Comparison of ENCODE assay signal across 8 cellular contexts in the genomic region with DNA sequence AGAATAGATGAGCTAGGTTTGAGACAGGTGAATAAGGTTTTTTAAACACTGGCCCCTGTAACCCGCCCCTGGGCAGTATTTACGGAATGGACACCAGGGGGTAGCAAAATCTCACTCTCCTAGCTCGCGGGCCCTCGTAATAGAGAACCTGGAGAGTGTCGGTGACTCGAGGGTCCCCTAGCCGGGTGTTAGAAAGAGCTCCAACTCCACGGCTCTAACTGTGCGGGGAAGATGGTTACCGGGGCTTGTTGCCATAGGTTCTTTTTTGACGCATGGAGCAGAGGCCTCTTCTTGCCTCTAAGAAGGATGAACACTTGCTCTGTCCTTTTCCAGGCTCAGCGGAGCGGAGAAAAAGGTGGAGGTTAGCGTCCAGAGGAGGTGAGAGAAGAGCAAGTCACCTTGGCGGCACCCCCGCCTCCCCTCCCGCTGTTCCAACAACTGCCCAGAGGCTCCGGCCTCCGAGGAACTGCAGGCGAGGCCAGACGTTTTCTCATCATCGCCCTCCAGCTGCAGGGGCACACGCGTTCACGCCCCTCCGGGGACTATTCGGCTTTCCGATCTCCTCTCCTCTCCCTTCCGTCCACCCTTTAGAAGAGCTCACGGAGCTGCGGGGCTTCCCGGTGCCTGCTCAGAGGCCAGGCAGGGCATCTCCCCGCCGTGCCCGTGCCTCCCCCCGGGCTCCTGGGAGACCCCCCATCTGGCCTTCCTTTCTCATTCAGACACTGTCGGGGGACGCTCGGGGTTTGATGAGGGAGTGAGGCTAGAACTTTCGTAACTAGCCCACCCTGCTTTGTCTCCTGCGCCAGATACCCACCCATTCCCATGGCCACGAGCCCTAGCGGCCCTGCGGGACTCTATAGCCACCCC. TPM values are rescaled to one million over a fixed set of nuclear protein-coding genes. Genes with fewer than 3 reads are reported as not detected.
DNase-seq lines count a peak whose midpoint lies in the region; ATAC-seq and TF ChIP-seq lines count a peak whose summit lies in the region.

No MANE protein-coding gene starts in this region.

- peak overlapping the region; percentile 19 to 63 for H3K9ac ChIP-seq in duodenal mucosa (ENCODE audit: low read depth in 1 of 2, low read length in 2 of 2)

- peak overlapping the region; percentile 74 for H3K4me3 ChIP-seq in WERI-Rb-1 (ENCODE audit: low read depth, low read length)
- peak overlapping the region; percentile 81 to 94 for H3K4me3 ChIP-seq in duodenal mucosa (ENCODE audit: low read depth in 1 of 2, low read length in 2 of 2)
- H3K4me3 ChIP-seq in right lobe of liver: peak overlapping the region; percentile 73 to 75 (median 74)

- ATAC-seq in Right ventricle myocardium inferior: peak; percentile 46
- ATAC-seq in right lobe of liver: peak; percentile 48 to 56 (median 51)
- ATAC-seq in HG03025 (IDR thresholded peaks at IDR 0.05; ENCODE audit: low FRiP score, unreplicated experiment): no peak

- no peaks in the 10 kb centered on the region for H3K9me3 ChIP-seq in WERI-Rb-1 (ENCODE audit: severe bottlenecking)
- H3K9me3 ChIP-seq in duodenal mucosa (ENCODE audit: control insufficient read depth in 1 of 2, low read length in 2 of 2): no peaks in the 10 kb centered on the region
- H3K9me3 ChIP-seq in right lobe of liver: no peaks in the 10 kb centered on the region

- peaks cover 9% of the 10 kb centered on the region for H3K36me3 ChIP-seq in WERI-Rb-1
- no peaks in the 10 kb centered on the region for H3K36me3 ChIP-seq in duodenal mucosa (ENCODE audit: control insufficient read depth in 1 of 2, insufficient read depth in 2 of 2, low read length in 2 of 2)
- H3K36me3 ChIP-seq in right lobe of liver: no peaks in the 10 kb centered on the region

- no peaks in the 10 kb centered on the region for H3K27me3 ChIP-seq in WERI-Rb-1 (ENCODE audit: insufficient read depth, low read depth, severe bottlenecking)
- H3K27me3 ChIP-seq in duodenal mucosa (ENCODE audit: control insufficient read depth in 1 of 2, insufficient read depth in 2 of 2, low read length in 2 of 2): peaks cover 0 to 10% of the 10 kb centered on the region in 2 donors
- H3K27me3 ChIP-seq in right lobe of liver: no peaks in the 10 kb centered on the region

- H3K4me1 ChIP-seq in duodenal mucosa (ENCODE audit: control insufficient read depth in 1 of 2, insufficient read depth in 2 of 2, low read length in 2 of 2) (peaks cover 29 to 32% of the 10 kb centered on the region in 2 donors), right lobe of liver (peaks cover 0 to 30% (median 6%) of the 10 kb centered on the region in 4 donors)

- no peak for TF ChIP-seq POLR2A in right lobe of liver (IDR thresholded peaks at IDR 0.05)

- 20% methylated on average over 27 of the region's 45 CpGs for WGBS in right lobe of liver (ENCODE audit: insufficient coverage, low coverage, low lambda C conversion rate, missing lambda C conversion rate)

- H3K27ac ChIP-seq in WERI-Rb-1 (peak overlapping the region; percentile 83; the same call in 1 of the 2 replicates), duodenal mucosa (ENCODE audit: low read depth, low read length) (no peak overlapping the region), right lobe of liver (peak overlapping the region in 2 of 3 donors; percentile 65 to 72)

- DNase-seq in Right ventricle myocardium inferior (ENCODE audit: missing footprints) (peak; percentile 76), cardiac septum (ENCODE audit: low spot score) (no peak), NCI-H2171 (lab: John Stamatoyannopoulos, UW) (peak; percentile 94), WERI-Rb-1 (peak; percentile 70), right lobe of liver (peak in 2 of 3 donors; percentile 56 to 60)
- DNase-seq in stimulated activated CD8-positive, alpha-beta memory T cell treated with anti-CD3 and anti-CD28 coated beads, Interleukin-12 subunit alpha, Interleukin-12 subunit beta, amount 100 ng/mL, for 1 hour (ENCODE audit: low read depth): peak; percentile 49

- intact Hi-C loops in Right ventricle myocardium inferior (cut with DNase I): loop anchor here (1.0 kb wide), 1 partner anchor 39 kb away; no protein-coding TSS in a partner anchor
- intact Hi-C loops in cardiac septum (cut with DNase I): loop anchor here (1.0 kb wide), 1 partner anchor 36 kb away; no protein-coding TSS in a partner anchor
- intact Hi-C loops in right lobe of liver (cut with DNase I): no loop called here

- TF ChIP-seq CTCF in WERI-Rb-1 (IDR thresholded peaks at IDR 0.05; ENCODE audit: low read depth, low read length): peak; percentile 59
- TF ChIP-seq CTCF in right lobe of liver (IDR thresholded peaks at IDR 0.05): peak; percentile 54 to 68 (median 60)

RNA-seq across cellular contexts. Expression of a gene that starts 1.4 kb away (rescaled TPM):
- total RNA-seq in Right ventricle myocardium inferior: 25.5 TPM
- total RNA-seq in cardiac septum: 26.3 TPM
- 10 to 100 TPM; 17.1 to 35.8 (median 25.1) TPM for total RNA-seq in right lobe of liver

RNA-seq across cellular contexts. Expression of a gene that starts 11.1 kb away (rescaled TPM):
- total RNA-seq in Right ventricle myocardium inferior (not detected), cardiac septum (not detected), right lobe of liver (not detected)

RNA-seq across cellular contexts. Expression of a gene that starts 26.6 kb away (rescaled TPM):
- total RNA-seq in Right ventricle myocardium inferior: not detected
- total RNA-seq in cardiac septum: not detected
- total RNA-seq in right lobe of liver: under 1 TPM in 3 of 6 experiments, not detected in 3; 0.18 to 0.31 (median 0.22) TPM

RNA-seq across cellular contexts. Expression of a gene that starts 29.7 kb away (rescaled TPM):
- total RNA-seq in Right ventricle myocardium inferior: 49.4 TPM
- total RNA-seq in cardiac septum: 51.1 TPM
- total RNA-seq in right lobe of liver: 10 to 100 TPM in 2 of 6 experiments, 1 to 10 TPM in 4; 6.9 to 20.6 (median 9.3) TPM

RNA-seq across cellular contexts. Expression of a gene that starts 32.1 kb away (rescaled TPM):
- total RNA-seq in Right ventricle myocardium inferior: 0.41 TPM
- 0.48 TPM for total RNA-seq in cardiac septum
- total RNA-seq in right lobe of liver: 1 to 10 TPM in 1 of 6 experiments, under 1 TPM in 3, not detected in 2; 0.20 to 1.2 (median 0.38) TPM

Comparison
In these comparisons a context has a peak if more than half of its experiments do, and no peak if none do; other contexts are left out.
1. intact Hi-C loops: an anchor here in Right ventricle myocardium inferior (1.0 kb wide) and cardiac septum (1.0 kb wide); none called in right lobe of liver.